In the genomic region with DNA sequence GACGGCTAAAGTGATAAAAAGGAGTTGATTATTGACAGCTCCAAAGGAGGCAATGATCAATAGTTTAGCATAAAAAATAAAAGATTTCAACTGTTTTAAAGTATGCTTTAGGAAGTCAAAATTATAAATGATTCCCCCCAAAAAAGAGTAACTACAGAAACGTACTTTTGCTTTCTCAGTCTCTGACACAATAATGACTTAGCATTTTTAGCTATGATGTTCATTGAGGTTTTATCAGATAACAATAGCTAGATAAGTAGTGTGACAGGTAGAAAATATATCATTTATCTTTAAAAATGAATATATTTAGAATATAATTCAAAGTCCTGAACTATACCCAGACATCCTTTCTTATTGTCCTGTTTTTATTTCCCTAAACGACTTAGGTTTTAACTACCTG, we compare ENCODE assay signal across 6 cellular contexts.
"Had no signal": no experiment of that assay in that cellular context is flagged by ENCODE, and none has a peak within 500 bp of the region (broad histone marks: within the 10 kb centered on the region; RNA-seq: fewer than 3 reads in every experiment).

No MANE protein-coding gene starts in this region.

- FAIRE-seq: HepG2, HTR-8/SVneo had no signal

- H3K27ac ChIP-seq: HL-60 had no signal

- ATAC-seq: HepG2 had no signal

- DNase-seq: IMR-90, KBM-7, KG1 had no signal
